1 cellular context compared by ENCODE assay signal in genomic region chr15:58329781-58330467, GRCh38.
TF ChIP-seq lines count a peak whose summit lies in the region.

No MANE protein-coding gene starts in this region.

TF ChIP-seq in Ishikawa, 13 proteins besides CTCF, POLR2A, EP300 and RAD21 (continued from another document):
- TF ChIP-seq USF1 (IDR thresholded peaks at IDR 0.05) (no peak), ZBTB7A (IDR thresholded peaks at IDR 0.05; ENCODE audit: low read depth) (no peak), FOXM1 (IDR thresholded peaks at IDR 0.05; ENCODE audit: borderline replicate concordance, low read depth) (no peak; the same call in 1 of the 2 replicates), YY1 (IDR thresholded peaks at IDR 0.05; ENCODE audit: low read depth) (no peak)
